ENCODE assay signal across 8 cellular contexts in the genomic region with DNA sequence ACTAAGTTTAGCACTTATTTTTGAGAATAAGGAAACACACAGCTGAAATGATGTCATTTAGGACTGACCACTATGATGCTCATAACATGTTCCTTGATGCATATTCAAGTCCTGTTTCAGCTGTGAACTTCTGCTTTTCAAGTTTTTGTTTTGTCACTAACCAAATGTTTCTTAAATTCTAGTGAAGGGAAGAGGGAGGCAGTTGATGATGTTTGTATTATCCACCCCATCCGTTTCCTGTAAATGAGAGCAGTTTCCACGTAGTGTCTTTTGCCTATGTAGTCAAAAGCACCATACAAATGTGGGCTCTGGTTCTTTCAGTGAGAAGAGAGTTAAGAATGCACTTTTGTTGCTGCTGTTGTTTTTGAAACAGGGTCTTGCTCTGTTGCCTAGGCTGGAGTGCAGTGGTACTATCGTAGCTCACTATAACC.
A peak's percentile ranks its signal among the peaks of the same experiment; 100 is the strongest.
DNase-seq lines count a peak whose midpoint lies in the region; ATAC-seq and TF ChIP-seq lines count a peak whose summit lies in the region.

No MANE protein-coding gene starts in this region.

- intact Hi-C loops in activated naive CD4-positive, alpha-beta T cell treated with anti-CD3 and anti-CD28 coated beads for 36 hours (cut with micrococcal nuclease), result loop anchor here (1.0 to 2.0 kb wide), 2 partner anchors 78 to 156 kb away; partner anchors contain the start of gene SIPA1L1
- intact Hi-C loops in psoas muscle (cut with DNase I), result no loop called here

- H3K27ac ChIP-seq in psoas muscle, result peak overlapping the region; percentile 9

- 60 to 73% (median 62%) methylated on average over 3 of the region's 3 CpGs for WGBS in psoas muscle, 3 donors

- DNase-seq in activated naive CD4-positive, alpha-beta T cell treated with anti-CD3 and anti-CD28 coated beads for 36 hours, result peak; percentile 37
- DNase-seq in activated naive CD4-positive, alpha-beta T cell (lab: John Stamatoyannopoulos, UW), result no peak
- DNase-seq in WTC11 (ENCODE audit: low spot score) (no peak), psoas muscle (no peak), SW 1271 (lab: John Stamatoyannopoulos, UW) (no peak), hypothalamus (lab: John Stamatoyannopoulos, UW) (no peak)
- no peak for DNase-seq in NK-92 treated with Interleukin-12 subunit alpha and Interleukin-12 subunit beta, amount 100 ng/mL, for 24 hours (lab: John Stamatoyannopoulos, UW)

- H3K36me3 ChIP-seq in psoas muscle (ENCODE audit: insufficient read depth in 1 of 2, low read depth in 1 of 2), result no peaks in the 10 kb centered on the region

- H3K9me3 Mint-ChIP-seq in activated naive CD4-positive, alpha-beta T cell treated with anti-CD3 and anti-CD28 coated beads for 36 hours, result no peaks in the 10 kb centered on the region
- no peaks in the 10 kb centered on the region for H3K9me3 Mint-ChIP-seq in WTC11

- no peaks in the 10 kb centered on the region for H3K27me3 ChIP-seq in psoas muscle (ENCODE audit: insufficient read depth in 3 of 3, low read length in 2 of 3)

- H3K27ac Mint-ChIP-seq in activated naive CD4-positive, alpha-beta T cell treated with anti-CD3 and anti-CD28 coated beads for 36 hours, result peak overlapping the region; percentile 73
- peak overlapping the region; percentile 43 for H3K27ac Mint-ChIP-seq in WTC11

- H3K27me3 Mint-ChIP-seq in activated naive CD4-positive, alpha-beta T cell treated with anti-CD3 and anti-CD28 coated beads for 36 hours (ENCODE audit: low read depth), result no peaks in the 10 kb centered on the region
- H3K27me3 Mint-ChIP-seq in WTC11 (ENCODE audit: low read depth), result no peaks in the 10 kb centered on the region

- ATAC-seq in HG03095 (IDR thresholded peaks at IDR 0.05; ENCODE audit: unreplicated experiment) (peak; percentile 79), WTC11 (no peak), psoas muscle (peak in 1 of 4 donors; percentile 21)

- no peak overlapping the region for H3K4me3 ChIP-seq in psoas muscle

- H3K4me3 Mint-ChIP-seq in activated naive CD4-positive, alpha-beta T cell treated with anti-CD3 and anti-CD28 coated beads for 36 hours, result no peak overlapping the region
- no peak overlapping the region for H3K4me3 Mint-ChIP-seq in WTC11

- TF ChIP-seq CTCF in WTC11 (IDR thresholded peaks at IDR 0.05), result no peak
- no peak for TF ChIP-seq CTCF in psoas muscle (IDR thresholded peaks at IDR 0.05)

- POLR2A ChIA-PET in WTC11 (lab: Charles Lee), result no interaction called here

- CTCF ChIA-PET in activated naive CD4-positive, alpha-beta T cell treated with anti-CD3 and anti-CD28 coated beads for 36 hours (lab: Charles Lee), result interaction anchor here (0.7 to 1.0 kb wide), 3 partner anchors 8 to 78 kb away, joined by 3 read pairs; no protein-coding TSS in a partner anchor
- CTCF ChIA-PET in WTC11 (lab: Charles Lee), result no interaction called here

- no peaks in the 10 kb centered on the region for H3K36me3 Mint-ChIP-seq in activated naive CD4-positive, alpha-beta T cell treated with anti-CD3 and anti-CD28 coated beads for 36 hours (ENCODE audit: low read depth)
- no peaks in the 10 kb centered on the region for H3K36me3 Mint-ChIP-seq in WTC11

- H3K4me1 Mint-ChIP-seq in activated naive CD4-positive, alpha-beta T cell treated with anti-CD3 and anti-CD28 coated beads for 36 hours (ENCODE audit: low read depth), result peaks cover 38% of the 10 kb centered on the region
- H3K4me1 Mint-ChIP-seq in WTC11, result peaks cover 25% of the 10 kb centered on the region

- no peaks in the 10 kb centered on the region for H3K9me3 ChIP-seq in psoas muscle

- no peaks in the 10 kb centered on the region for H3K4me1 ChIP-seq in psoas muscle

TF ChIP-seq in WTC11, 78 proteins besides CTCF, POLR2A, EP300 and RAD21:
- TF ChIP-seq, protein P1, sequence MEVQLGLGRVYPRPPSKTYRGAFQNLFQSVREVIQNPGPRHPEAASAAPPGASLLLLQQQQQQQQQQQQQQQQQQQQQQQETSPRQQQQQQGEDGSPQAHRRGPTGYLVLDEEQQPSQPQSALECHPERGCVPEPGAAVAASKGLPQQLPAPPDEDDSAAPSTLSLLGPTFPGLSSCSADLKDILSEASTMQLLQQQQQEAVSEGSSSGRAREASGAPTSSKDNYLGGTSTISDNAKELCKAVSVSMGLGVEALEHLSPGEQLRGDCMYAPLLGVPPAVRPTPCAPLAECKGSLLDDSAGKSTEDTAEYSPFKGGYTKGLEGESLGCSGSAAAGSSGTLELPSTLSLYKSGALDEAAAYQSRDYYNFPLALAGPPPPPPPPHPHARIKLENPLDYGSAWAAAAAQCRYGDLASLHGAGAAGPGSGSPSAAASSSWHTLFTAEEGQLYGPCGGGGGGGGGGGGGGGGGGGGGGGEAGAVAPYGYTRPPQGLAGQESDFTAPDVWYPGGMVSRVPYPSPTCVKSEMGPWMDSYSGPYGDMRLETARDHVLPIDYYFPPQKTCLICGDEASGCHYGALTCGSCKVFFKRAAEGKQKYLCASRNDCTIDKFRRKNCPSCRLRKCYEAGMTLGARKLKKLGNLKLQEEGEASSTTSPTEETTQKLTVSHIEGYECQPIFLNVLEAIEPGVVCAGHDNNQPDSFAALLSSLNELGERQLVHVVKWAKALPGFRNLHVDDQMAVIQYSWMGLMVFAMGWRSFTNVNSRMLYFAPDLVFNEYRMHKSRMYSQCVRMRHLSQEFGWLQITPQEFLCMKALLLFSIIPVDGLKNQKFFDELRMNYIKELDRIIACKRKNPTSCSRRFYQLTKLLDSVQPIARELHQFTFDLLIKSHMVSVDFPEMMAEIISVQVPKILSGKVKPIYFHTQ (CRISPR knock-in tag; IDR thresholded peaks at IDR 0.05), result no peak
